ENCODE assay signal across 1 cellular context in the genomic region with DNA sequence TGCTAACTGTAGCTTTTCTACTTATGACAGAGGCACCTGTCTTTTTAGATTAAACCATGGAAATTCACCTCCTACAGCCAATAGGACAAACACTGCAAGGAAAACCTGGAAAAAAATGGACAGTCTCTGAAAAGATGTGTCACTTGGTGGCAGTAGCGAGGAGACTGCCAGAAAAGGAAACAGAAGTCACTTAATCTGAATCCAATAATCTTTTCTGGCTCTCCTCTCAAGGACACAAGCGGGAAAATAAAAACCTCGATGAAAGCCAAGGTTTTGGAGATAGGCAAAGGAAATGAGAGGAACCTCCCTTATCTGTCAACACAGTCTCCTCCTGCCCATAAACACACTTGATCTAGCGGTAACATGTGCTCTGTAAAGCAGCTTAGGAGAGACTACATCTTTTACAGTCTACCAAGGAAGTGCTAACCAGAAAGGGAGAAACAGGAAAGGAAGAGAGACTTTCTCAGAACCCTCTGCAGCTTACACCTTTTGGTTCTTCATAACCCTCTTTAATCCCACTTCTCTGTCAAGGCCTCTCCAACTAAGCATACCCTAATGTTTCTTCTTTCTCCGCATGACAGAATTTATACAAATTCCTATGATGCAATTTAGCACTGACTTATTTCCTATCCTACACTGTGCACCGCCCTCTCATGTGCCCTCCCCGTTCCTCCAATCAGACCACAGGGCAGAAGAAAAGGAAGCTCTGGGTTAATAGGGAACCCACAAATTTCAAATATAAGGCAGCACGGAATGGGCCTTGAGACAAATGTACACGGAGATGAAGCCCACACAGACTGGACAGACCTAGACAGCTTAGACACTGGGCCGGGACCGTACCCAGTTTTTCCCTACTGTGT.
TF ChIP-seq lines count a peak whose summit lies in the region.

No MANE protein-coding gene starts in this region.

TF ChIP-seq in GM12878, 131 proteins besides CTCF, POLR2A, EP300 and RAD21 (continued from another document and continues in another):
- TF ChIP-seq ETV6 (conservative IDR thresholded peaks at IDR 0.05 in 1 of 2, IDR thresholded peaks at IDR 0.05 in 1 of 2; ENCODE audit: borderline replicate concordance in 1 of 2, low read depth in 1 of 2) (peak in 1 of 2 experiments; percentile 60; a peak in 1 of 4 replicates), ZNF217 (IDR thresholded peaks at IDR 0.05) (no peak), SIN3A (IDR thresholded peaks at IDR 0.05; ENCODE audit: low read depth, low read length) (no peak), NR2F1 (conservative IDR thresholded peaks at IDR 0.05) (no peak), SMAD1 (IDR thresholded peaks at IDR 0.05; ENCODE audit: low read depth, partially characterized antibody) (no peak), SIX5 (IDR thresholded peaks at IDR 0.05; ENCODE audit: low read depth, low read length, severe bottlenecking) (no peak), MYC (IDR thresholded peaks at IDR 0.05; ENCODE audit: insufficient read depth, insufficient read length, insufficient replicate concordance, low read length, severe bottlenecking) (no peak), NFYA (IDR thresholded peaks at IDR 0.05; ENCODE audit: borderline replicate concordance, low read depth, low read length) (no peak), SUPT20H (IDR thresholded peaks at IDR 0.05; ENCODE audit: borderline replicate concordance, control insufficient read depth, low read depth, low read length) (no peak), CREM (IDR thresholded peaks at IDR 0.05; ENCODE audit: low read depth) (no peak; the same call in 1 of the 2 replicates), EGR1 (IDR thresholded peaks at IDR 0.05; ENCODE audit: borderline replicate concordance in 1 of 2, low read depth in 2 of 2, low read length in 2 of 2) (no peak), SMAD5 (IDR thresholded peaks at IDR 0.05; ENCODE audit: low read depth) (no peak), RELA (IDR thresholded peaks at IDR 0.05; ENCODE audit: borderline replicate concordance, partially characterized antibody) (no peak), EED (IDR thresholded peaks at IDR 0.05; ENCODE audit: low read depth) (peak; percentile 51), PML (IDR thresholded peaks at IDR 0.05; ENCODE audit: low read length) (peak; percentile 50; the same call in 1 of the 2 replicates), KLF5 (IDR thresholded peaks at IDR 0.05; ENCODE audit: partially characterized antibody) (no peak), CHD1 (IDR thresholded peaks at IDR 0.05; ENCODE audit: low read depth, low read length) (no peak), ZNF384 (IDR thresholded peaks at IDR 0.05; ENCODE audit: borderline replicate concordance, low read depth, low read length) (no peak), POLR2AphosphoS5 (IDR thresholded peaks at IDR 0.05; ENCODE audit: low read length) (peak; percentile 50), POLR2AphosphoS2 (IDR thresholded peaks at IDR 0.05; ENCODE audit: low read depth, low read length) (no peak), ZSCAN29 (IDR thresholded peaks at IDR 0.05) (no peak), SREBF2 (IDR thresholded peaks at IDR 0.05; ENCODE audit: low read length) (no peak), FOXK2 (IDR thresholded peaks at IDR 0.05) (no peak), RAD51 (IDR thresholded peaks at IDR 0.05) (peak; percentile 76), CEBPB (IDR thresholded peaks at IDR 0.05; ENCODE audit: borderline replicate concordance in 1 of 2, low read depth in 2 of 2, low read length in 2 of 2) (peak in 1 of 2 experiments; percentile 25; a peak in 1 of 4 replicates), PAX5 (IDR thresholded peaks at IDR 0.05; ENCODE audit: borderline replicate concordance, low read depth, low read length) (no peak), SMARCA5 (IDR thresholded peaks at IDR 0.05) (no peak), PAX8 (IDR thresholded peaks at IDR 0.05) (no peak), CBX5 (IDR thresholded peaks at IDR 0.05; ENCODE audit: low read depth) (0 out of 2 replicates have a peak, but pooled peaks have one; percentile 14)
- TF ChIP-seq, protein P1, sequence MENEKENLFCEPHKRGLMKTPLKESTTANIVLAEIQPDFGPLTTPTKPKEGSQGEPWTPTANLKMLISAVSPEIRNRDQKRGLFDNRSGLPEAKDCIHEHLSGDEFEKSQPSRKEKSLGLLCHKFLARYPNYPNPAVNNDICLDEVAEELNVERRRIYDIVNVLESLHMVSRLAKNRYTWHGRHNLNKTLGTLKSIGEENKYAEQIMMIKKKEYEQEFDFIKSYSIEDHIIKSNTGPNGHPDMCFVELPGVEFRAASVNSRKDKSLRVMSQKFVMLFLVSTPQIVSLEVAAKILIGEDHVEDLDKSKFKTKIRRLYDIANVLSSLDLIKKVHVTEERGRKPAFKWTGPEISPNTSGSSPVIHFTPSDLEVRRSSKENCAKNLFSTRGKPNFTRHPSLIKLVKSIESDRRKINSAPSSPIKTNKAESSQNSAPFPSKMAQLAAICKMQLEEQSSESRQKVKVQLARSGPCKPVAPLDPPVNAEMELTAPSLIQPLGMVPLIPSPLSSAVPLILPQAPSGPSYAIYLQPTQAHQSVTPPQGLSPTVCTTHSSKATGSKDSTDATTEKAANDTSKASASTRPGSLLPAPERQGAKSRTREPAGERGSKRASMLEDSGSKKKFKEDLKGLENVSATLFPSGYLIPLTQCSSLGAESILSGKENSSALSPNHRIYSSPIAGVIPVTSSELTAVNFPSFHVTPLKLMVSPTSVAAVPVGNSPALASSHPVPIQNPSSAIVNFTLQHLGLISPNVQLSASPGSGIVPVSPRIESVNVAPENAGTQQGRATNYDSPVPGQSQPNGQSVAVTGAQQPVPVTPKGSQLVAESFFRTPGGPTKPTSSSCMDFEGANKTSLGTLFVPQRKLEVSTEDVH (IDR thresholded peaks at IDR 0.05; ENCODE audit: low read depth, partially characterized antibody) = no peak
- TF ChIP-seq, protein P2, sequence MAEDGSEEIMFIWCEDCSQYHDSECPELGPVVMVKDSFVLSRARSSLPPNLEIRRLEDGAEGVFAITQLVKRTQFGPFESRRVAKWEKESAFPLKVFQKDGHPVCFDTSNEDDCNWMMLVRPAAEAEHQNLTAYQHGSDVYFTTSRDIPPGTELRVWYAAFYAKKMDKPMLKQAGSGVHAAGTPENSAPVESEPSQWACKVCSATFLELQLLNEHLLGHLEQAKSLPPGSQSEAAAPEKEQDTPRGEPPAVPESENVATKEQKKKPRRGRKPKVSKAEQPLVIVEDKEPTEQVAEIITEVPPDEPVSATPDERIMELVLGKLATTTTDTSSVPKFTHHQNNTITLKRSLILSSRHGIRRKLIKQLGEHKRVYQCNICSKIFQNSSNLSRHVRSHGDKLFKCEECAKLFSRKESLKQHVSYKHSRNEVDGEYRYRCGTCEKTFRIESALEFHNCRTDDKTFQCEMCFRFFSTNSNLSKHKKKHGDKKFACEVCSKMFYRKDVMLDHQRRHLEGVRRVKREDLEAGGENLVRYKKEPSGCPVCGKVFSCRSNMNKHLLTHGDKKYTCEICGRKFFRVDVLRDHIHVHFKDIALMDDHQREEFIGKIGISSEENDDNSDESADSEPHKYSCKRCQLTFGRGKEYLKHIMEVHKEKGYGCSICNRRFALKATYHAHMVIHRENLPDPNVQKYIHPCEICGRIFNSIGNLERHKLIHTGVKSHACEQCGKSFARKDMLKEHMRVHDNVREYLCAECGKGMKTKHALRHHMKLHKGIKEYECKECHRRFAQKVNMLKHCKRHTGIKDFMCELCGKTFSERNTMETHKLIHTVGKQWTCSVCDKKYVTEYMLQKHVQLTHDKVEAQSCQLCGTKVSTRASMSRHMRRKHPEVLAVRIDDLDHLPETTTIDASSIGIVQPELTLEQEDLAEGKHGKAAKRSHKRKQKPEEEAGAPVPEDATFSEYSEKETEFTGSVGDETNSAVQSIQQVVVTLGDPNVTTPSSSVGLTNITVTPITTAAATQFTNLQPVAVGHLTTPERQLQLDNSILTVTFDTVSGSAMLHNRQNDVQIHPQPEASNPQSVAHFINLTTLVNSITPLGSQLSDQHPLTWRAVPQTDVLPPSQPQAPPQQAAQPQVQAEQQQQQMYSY (CRISPR knock-in tag; IDR thresholded peaks at IDR 0.05) = no peak
- TF ChIP-seq, protein P3, sequence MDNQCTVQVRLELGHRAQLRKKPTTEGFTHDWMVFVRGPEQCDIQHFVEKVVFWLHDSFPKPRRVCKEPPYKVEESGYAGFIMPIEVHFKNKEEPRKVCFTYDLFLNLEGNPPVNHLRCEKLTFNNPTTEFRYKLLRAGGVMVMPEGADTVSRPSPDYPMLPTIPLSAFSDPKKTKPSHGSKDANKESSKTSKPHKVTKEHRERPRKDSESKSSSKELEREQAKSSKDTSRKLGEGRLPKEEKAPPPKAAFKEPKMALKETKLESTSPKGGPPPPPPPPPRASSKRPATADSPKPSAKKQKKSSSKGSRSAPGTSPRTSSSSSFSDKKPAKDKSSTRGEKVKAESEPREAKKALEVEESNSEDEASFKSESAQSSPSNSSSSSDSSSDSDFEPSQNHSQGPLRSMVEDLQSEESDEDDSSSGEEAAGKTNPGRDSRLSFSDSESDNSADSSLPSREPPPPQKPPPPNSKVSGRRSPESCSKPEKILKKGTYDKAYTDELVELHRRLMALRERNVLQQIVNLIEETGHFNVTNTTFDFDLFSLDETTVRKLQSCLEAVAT (IDR thresholded peaks at IDR 0.05) = no peak
- TF ChIP-seq, protein P4, sequence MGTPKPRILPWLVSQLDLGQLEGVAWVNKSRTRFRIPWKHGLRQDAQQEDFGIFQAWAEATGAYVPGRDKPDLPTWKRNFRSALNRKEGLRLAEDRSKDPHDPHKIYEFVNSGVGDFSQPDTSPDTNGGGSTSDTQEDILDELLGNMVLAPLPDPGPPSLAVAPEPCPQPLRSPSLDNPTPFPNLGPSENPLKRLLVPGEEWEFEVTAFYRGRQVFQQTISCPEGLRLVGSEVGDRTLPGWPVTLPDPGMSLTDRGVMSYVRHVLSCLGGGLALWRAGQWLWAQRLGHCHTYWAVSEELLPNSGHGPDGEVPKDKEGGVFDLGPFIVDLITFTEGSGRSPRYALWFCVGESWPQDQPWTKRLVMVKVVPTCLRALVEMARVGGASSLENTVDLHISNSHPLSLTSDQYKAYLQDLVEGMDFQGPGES (IDR thresholded peaks at IDR 0.05) = no peak
- TF ChIP-seq, protein P5, sequence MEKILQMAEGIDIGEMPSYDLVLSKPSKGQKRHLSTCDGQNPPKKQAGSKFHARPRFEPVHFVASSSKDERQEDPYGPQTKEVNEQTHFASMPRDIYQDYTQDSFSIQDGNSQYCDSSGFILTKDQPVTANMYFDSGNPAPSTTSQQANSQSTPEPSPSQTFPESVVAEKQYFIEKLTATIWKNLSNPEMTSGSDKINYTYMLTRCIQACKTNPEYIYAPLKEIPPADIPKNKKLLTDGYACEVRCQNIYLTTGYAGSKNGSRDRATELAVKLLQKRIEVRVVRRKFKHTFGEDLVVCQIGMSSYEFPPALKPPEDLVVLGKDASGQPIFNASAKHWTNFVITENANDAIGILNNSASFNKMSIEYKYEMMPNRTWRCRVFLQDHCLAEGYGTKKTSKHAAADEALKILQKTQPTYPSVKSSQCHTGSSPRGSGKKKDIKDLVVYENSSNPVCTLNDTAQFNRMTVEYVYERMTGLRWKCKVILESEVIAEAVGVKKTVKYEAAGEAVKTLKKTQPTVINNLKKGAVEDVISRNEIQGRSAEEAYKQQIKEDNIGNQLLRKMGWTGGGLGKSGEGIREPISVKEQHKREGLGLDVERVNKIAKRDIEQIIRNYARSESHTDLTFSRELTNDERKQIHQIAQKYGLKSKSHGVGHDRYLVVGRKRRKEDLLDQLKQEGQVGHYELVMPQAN (conservative IDR thresholded peaks at IDR 0.05) = no peak
- TF ChIP-seq, protein P6, sequence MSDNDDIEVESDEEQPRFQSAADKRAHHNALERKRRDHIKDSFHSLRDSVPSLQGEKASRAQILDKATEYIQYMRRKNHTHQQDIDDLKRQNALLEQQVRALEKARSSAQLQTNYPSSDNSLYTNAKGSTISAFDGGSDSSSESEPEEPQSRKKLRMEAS (IDR thresholded peaks at IDR 0.05; ENCODE audit: low read depth, low read length) = no peak; the same call in 1 of the 2 replicates
- TF ChIP-seq, protein P7, sequence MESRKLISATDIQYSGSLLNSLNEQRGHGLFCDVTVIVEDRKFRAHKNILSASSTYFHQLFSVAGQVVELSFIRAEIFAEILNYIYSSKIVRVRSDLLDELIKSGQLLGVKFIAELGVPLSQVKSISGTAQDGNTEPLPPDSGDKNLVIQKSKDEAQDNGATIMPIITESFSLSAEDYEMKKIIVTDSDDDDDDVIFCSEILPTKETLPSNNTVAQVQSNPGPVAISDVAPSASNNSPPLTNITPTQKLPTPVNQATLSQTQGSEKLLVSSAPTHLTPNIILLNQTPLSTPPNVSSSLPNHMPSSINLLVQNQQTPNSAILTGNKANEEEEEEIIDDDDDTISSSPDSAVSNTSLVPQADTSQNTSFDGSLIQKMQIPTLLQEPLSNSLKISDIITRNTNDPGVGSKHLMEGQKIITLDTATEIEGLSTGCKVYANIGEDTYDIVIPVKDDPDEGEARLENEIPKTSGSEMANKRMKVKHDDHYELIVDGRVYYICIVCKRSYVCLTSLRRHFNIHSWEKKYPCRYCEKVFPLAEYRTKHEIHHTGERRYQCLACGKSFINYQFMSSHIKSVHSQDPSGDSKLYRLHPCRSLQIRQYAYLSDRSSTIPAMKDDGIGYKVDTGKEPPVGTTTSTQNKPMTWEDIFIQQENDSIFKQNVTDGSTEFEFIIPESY (IDR thresholded peaks at IDR 0.05) = no peak
- TF ChIP-seq, protein P8, sequence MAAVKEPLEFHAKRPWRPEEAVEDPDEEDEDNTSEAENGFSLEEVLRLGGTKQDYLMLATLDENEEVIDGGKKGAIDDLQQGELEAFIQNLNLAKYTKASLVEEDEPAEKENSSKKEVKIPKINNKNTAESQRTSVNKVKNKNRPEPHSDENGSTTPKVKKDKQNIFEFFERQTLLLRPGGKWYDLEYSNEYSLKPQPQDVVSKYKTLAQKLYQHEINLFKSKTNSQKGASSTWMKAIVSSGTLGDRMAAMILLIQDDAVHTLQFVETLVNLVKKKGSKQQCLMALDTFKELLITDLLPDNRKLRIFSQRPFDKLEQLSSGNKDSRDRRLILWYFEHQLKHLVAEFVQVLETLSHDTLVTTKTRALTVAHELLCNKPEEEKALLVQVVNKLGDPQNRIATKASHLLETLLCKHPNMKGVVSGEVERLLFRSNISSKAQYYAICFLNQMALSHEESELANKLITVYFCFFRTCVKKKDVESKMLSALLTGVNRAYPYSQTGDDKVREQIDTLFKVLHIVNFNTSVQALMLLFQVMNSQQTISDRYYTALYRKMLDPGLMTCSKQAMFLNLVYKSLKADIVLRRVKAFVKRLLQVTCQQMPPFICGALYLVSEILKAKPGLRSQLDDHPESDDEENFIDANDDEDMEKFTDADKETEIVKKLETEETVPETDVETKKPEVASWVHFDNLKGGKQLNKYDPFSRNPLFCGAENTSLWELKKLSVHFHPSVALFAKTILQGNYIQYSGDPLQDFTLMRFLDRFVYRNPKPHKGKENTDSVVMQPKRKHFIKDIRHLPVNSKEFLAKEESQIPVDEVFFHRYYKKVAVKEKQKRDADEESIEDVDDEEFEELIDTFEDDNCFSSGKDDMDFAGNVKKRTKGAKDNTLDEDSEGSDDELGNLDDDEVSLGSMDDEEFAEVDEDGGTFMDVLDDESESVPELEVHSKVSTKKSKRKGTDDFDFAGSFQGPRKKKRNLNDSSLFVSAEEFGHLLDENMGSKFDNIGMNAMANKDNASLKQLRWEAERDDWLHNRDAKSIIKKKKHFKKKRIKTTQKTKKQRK (IDR thresholded peaks at IDR 0.05; ENCODE audit: low read depth, low read length) = no peak
- TF ChIP-seq, protein P9, sequence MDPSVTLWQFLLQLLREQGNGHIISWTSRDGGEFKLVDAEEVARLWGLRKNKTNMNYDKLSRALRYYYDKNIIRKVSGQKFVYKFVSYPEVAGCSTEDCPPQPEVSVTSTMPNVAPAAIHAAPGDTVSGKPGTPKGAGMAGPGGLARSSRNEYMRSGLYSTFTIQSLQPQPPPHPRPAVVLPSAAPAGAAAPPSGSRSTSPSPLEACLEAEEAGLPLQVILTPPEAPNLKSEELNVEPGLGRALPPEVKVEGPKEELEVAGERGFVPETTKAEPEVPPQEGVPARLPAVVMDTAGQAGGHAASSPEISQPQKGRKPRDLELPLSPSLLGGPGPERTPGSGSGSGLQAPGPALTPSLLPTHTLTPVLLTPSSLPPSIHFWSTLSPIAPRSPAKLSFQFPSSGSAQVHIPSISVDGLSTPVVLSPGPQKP (IDR thresholded peaks at IDR 0.05; ENCODE audit: low read depth, low read length) = no peak
